In genomic region chr11:57344826-57345225, GRCh38 we compare ENCODE assay signal across 28 cellular contexts. TPM values are rescaled to one million over a fixed set of nuclear protein-coding genes. Genes with fewer than 3 reads are reported as not detected.
A peak's percentile ranks its signal among the peaks of the same experiment; 100 is the strongest.
DNase-seq lines count a peak whose midpoint lies in the region; ATAC-seq, FAIRE-seq and TF ChIP-seq lines count a peak whose summit lies in the region.
"Had no signal": no experiment of that assay in that cellular context is flagged by ENCODE, and none has a peak within 500 bp of the region (broad histone marks: within the 10 kb centered on the region; RNA-seq: fewer than 3 reads in every experiment).

No MANE protein-coding gene starts in this region.

- H3K79me1 ChIP-seq in trophoblast cell (ENCODE audit: low read length): peaks cover 1% of the 10 kb centered on the region

- H4K91ac ChIP-seq in trophoblast cell (ENCODE audit: low read depth, low read length): no peak overlapping the region

- CTCF ChIA-PET in endothelial cell of umbilical vein (lab: Charles Lee): interaction anchor here (3.0 kb wide), 1 partner anchor 137 kb away, joined by 55 read pairs; no protein-coding TSS in a partner anchor

- H2BK5ac ChIP-seq in trophoblast cell (ENCODE audit: low read depth, low read length, poor library complexity): no peak overlapping the region

- H3K36me3 ChIP-seq in OCI-LY3 (replicated peaks; ENCODE audit: low read depth, low read length): no peaks in the 10 kb centered on the region
- no peaks in the 10 kb centered on the region for H3K36me3 ChIP-seq in endothelial cell of umbilical vein (ENCODE audit: control insufficient read depth in 2 of 2, extremely low read depth in 1 of 2, insufficient read depth in 2 of 2, low read length in 2 of 2)
- H3K36me3 ChIP-seq in trophoblast cell (ENCODE audit: control insufficient read depth in 1 of 2, insufficient read depth in 2 of 2, low read length in 2 of 2): no peaks in the 10 kb centered on the region
- H3K36me3 ChIP-seq: neutrophil, prostate gland, right lobe of liver, stomach, vagina had no signal

- DNase-seq in endothelial cell of umbilical vein (ENCODE audit: low read depth, low spot score) (no peak), trophoblast cell (no peak), left lobe of liver (ENCODE audit: low spot score) (no peak), SHP77 treated with DMSO at 0.1 percent for 48 hours (lab: John Stamatoyannopoulos, UW) (no peak), NCI-H2081 (lab: John Stamatoyannopoulos, UW) (no peak)
- DNase-seq: activated naive CD4-positive, alpha-beta T cell treated with anti-CD3 and anti-CD28 coated beads, Interleukin-2, amount 50 U/mL, for 16 hours; activated T-cell treated with anti-CD3 and anti-CD28 coated beads for 4 hours; amniotic stem cell; immature natural killer cell; NK-92 treated with Interleukin-12 subunit alpha and Interleukin-12 subunit beta, amount 100 ng/mL, for 24 hours; stimulated activated CD4-positive, alpha-beta T cell treated with anti-CD3 and anti-CD28 coated beads, Interleukin-12 subunit alpha, Interleukin-12 subunit beta, amount 100 ng/mL, for 4 hours; stimulated activated CD4-positive, alpha-beta T cell treated with anti-CD3 and anti-CD28 coated beads, Interleukin-2, amount 100 ng/mL, for 48 hours; stomach had no signal

- TF ChIP-seq CTCF in GM12873 (IDR thresholded peaks at IDR 0.05; ENCODE audit: insufficient read depth, low read depth, low read length, missing control alignments): peak; percentile 2
- peak; percentile 30 for TF ChIP-seq CTCF in OCI-LY3 (IDR thresholded peaks at IDR 0.05; ENCODE audit: low read depth, low read length)
- no peak for TF ChIP-seq CTCF in endothelial cell of umbilical vein (IDR thresholded peaks at IDR 0.05; ENCODE audit: extremely low read depth in 1 of 2, insufficient read depth in 1 of 2, low read depth in 1 of 2, low read length in 2 of 2)

- H3K9me1 ChIP-seq in endothelial cell of umbilical vein (replicated peaks; ENCODE audit: control insufficient read depth, extremely low read depth, insufficient read depth, low read length): no peaks in the 10 kb centered on the region

- H3K4me2 ChIP-seq in OCI-LY3 (ENCODE audit: low read length) (peak overlapping the region; percentile 17; the same call in 1 of the 2 replicates), endothelial cell of umbilical vein (ENCODE audit: insufficient read depth, low read length) (no peak overlapping the region), trophoblast cell (ENCODE audit: low read length) (no peak overlapping the region)

- H3K27ac ChIP-seq in OCI-LY3 (ENCODE audit: low read length): no peak overlapping the region
- no peak overlapping the region for H3K27ac ChIP-seq in endothelial cell of umbilical vein (ENCODE audit: insufficient read depth, low read depth, low read length)
- no peak overlapping the region for H3K27ac ChIP-seq in trophoblast cell (ENCODE audit: low read depth, low read length)
- H3K27ac ChIP-seq: epithelial cell of prostate, neutrophil, prostate gland, right lobe of liver, stomach, vagina had no signal

- H3K4ac ChIP-seq in trophoblast cell (ENCODE audit: low read depth, low read length): no peak overlapping the region

- H3K9me3 ChIP-seq in OCI-LY3 (ENCODE audit: insufficient read depth, low read length) (no peaks in the 10 kb centered on the region), endothelial cell of umbilical vein (replicated peaks; ENCODE audit: control insufficient read depth, insufficient read depth, low read length) (no peaks in the 10 kb centered on the region), trophoblast cell (ENCODE audit: insufficient read depth, low read depth, low read length) (no peaks in the 10 kb centered on the region)
- H3K9me3 ChIP-seq: neutrophil, prostate gland, right lobe of liver, stomach, vagina had no signal

- H3K9ac ChIP-seq in OCI-LY3 (ENCODE audit: low read length): no peak overlapping the region
- H3K9ac ChIP-seq in endothelial cell of umbilical vein (replicated peaks; ENCODE audit: extremely low read depth, insufficient read depth, low read length): no peak overlapping the region
- H3K9ac ChIP-seq in trophoblast cell (ENCODE audit: low read length): peak overlapping the region; percentile 17

- no peak for FAIRE-seq in endothelial cell of umbilical vein (lab: Jason Lieb, UNC)
- FAIRE-seq: colon had no signal

- no peak for ATAC-seq in left lobe of liver

- no peak overlapping the region for H4K8ac ChIP-seq in trophoblast cell (ENCODE audit: low read depth, low read length)

- H3K79me2 ChIP-seq in OCI-LY3 (ENCODE audit: low read length) (no peaks in the 10 kb centered on the region), endothelial cell of umbilical vein (ENCODE audit: control insufficient read depth, insufficient read depth, low read length) (no peaks in the 10 kb centered on the region), trophoblast cell (ENCODE audit: control insufficient read depth, insufficient read depth, low read length, poor library complexity) (no peaks in the 10 kb centered on the region)

- peaks cover 7% of the 10 kb centered on the region; the same call in 1 of the 2 replicates for H3K27me3 ChIP-seq in OCI-LY3 (ENCODE audit: low read depth, low read length)
- peaks cover 0 to 3% of the 10 kb centered on the region in 2 experiments for H3K27me3 ChIP-seq in endothelial cell of umbilical vein (ENCODE audit: control insufficient read depth in 2 of 2, insufficient read depth in 2 of 2, low read length in 2 of 2)
- no peaks in the 10 kb centered on the region for H3K27me3 ChIP-seq in trophoblast cell (ENCODE audit: insufficient read depth, low read length)
- H3K27me3 ChIP-seq: right lobe of liver, stomach, vagina had no signal

- POLR2A ChIA-PET in endothelial cell of umbilical vein (lab: Charles Lee): no interaction called here

- intact Hi-C loops in endothelial cell of umbilical vein (cut with micrococcal nuclease): loop anchor here (1.0 to 5.0 kb wide), 7 partner anchors 62 to 1177 kb away; no protein-coding TSS in a partner anchor

- TF ChIP-seq POLR2A in endothelial cell of umbilical vein (IDR thresholded peaks at IDR 0.05; ENCODE audit: low read depth, low read length): no peak

- peaks cover 40% of the 10 kb centered on the region for H3K4me1 ChIP-seq in OCI-LY3 (ENCODE audit: low read length)
- no peaks in the 10 kb centered on the region for H3K4me1 ChIP-seq in endothelial cell of umbilical vein (ENCODE audit: control insufficient read depth, extremely low read depth, insufficient read depth, low read length)
- peaks cover 7 to 9% of the 10 kb centered on the region in 2 experiments for H3K4me1 ChIP-seq in trophoblast cell (ENCODE audit: control insufficient read depth in 1 of 2, insufficient read depth in 2 of 2, low read length in 2 of 2)
- H3K4me1 ChIP-seq: prostate gland, right lobe of liver had no signal

- WGBS in trophoblast cell (ENCODE audit: extremely low coverage, insufficient coverage, insufficient read length): no CpG with 5 or more reads among the region's 10 CpGs

- H3K18ac ChIP-seq in trophoblast cell (ENCODE audit: low read length): no peak overlapping the region

- no peak overlapping the region for H2AK5ac ChIP-seq in trophoblast cell (ENCODE audit: low read length)

- dilution Hi-C loops in endothelial cell of umbilical vein (cut with MboI; ENCODE audit: extremely low pct_ligation_motif_present, low sequenced_read_pairs): no loop called here

- no TSS peak for BruUV-seq in endothelial cell of umbilical vein (replicated peaks; lab: Mats Ljungman, UMichigan)

- H2AFZ ChIP-seq in OCI-LY3 (ENCODE audit: low read depth, low read length) (peak overlapping the region; percentile 66), endothelial cell of umbilical vein (ENCODE audit: low read depth, low read length) (peak overlapping the region; percentile 76), trophoblast cell (ENCODE audit: insufficient read depth, low read length, poor library complexity) (no peak overlapping the region)

- H4K12ac ChIP-seq in trophoblast cell (ENCODE audit: low read depth, low read length): no peak overlapping the region

- H2BK12ac ChIP-seq in trophoblast cell (ENCODE audit: low read length): peak overlapping the region; percentile 35

- H2BK120ac ChIP-seq in trophoblast cell (ENCODE audit: insufficient read depth, low read length, poor library complexity): no peak overlapping the region

- no peak overlapping the region for H3K4me3 ChIP-seq in OCI-LY3 (ENCODE audit: low read length)
- no peak overlapping the region for H3K4me3 ChIP-seq in endothelial cell of umbilical vein (replicated peaks in 1 of 3; ENCODE audit: insufficient read depth in 1 of 3, low read depth in 1 of 3, low read length in 3 of 3)
- no peak overlapping the region for H3K4me3 ChIP-seq in trophoblast cell (ENCODE audit: low read depth, low read length)
- H3K4me3 ChIP-seq: prostate gland, right lobe of liver, stomach, vagina had no signal

- H3K23ac ChIP-seq in trophoblast cell (ENCODE audit: low read length): no peak overlapping the region

- no peak overlapping the region for H3K14ac ChIP-seq in trophoblast cell (ENCODE audit: low read length)

- H4K20me1 ChIP-seq in OCI-LY3 (ENCODE audit: insufficient read depth, low read length) (no peaks in the 10 kb centered on the region), endothelial cell of umbilical vein (replicated peaks; ENCODE audit: control insufficient read depth, extremely low read depth, insufficient read depth, low read length) (no peaks in the 10 kb centered on the region)

RNA-seq across cellular contexts. Expression of gene P2RX3, which starts 6.7 kb away (rescaled TPM):
- total RNA-seq in endothelial cell of umbilical vein (not detected in 2 replicates), left lobe of liver (0.50 TPM)
- polyA plus RNA-seq in endothelial cell of umbilical vein: not detected in 2 replicates
- not detected in 2 replicates for polyA plus RNA-seq in endothelial cell of umbilical vein (2011; cell fraction: cytosol; rRNA removed)
- not detected in 2 replicates for polyA plus RNA-seq in endothelial cell of umbilical vein (2011; cell fraction: nucleus; rRNA removed)
- polyA plus RNA-seq in endothelial cell of umbilical vein (2012): not detected in 2 replicates
- polyA minus RNA-seq in endothelial cell of umbilical vein: not detected in 2 replicates
- polyA minus RNA-seq in endothelial cell of umbilical vein (2011; cell fraction: cytosol; rRNA and poly(A)+ RNA removed): not detected
- polyA minus RNA-seq in endothelial cell of umbilical vein (2011; cell fraction: nucleus; rRNA and poly(A)+ RNA removed): not detected in 2 replicates
- polyA plus RNA-seq in trophoblast cell (2013): 0.07 and 0.11 TPM in 2 replicates
- total RNA-seq: activated T-helper 2 cell treated with anti-CD3 and anti-CD28 coated beads, Interferon-gamma antibody, Interleukin-2, Interleukin-4, amounts not matched to agents 10 μg/mL and 5 μg/mL and 100 μg/mL, durations not matched to agents 14 hours and 24 hours and 36 hours; M059J; vagina had no signal
- polyA plus RNA-seq: AG04450, BJ, IgD-negative memory B cell, immature natural killer cell, stomach had no signal

RNA-seq across cellular contexts. Expression of gene SSRP1, which starts 9.1 kb away (rescaled TPM):
- total RNA-seq in endothelial cell of umbilical vein: 140 and 146 TPM in 2 replicates
- polyA plus RNA-seq in endothelial cell of umbilical vein: 123 and 130 TPM in 2 replicates
- polyA plus RNA-seq in endothelial cell of umbilical vein (2011; cell fraction: cytosol; rRNA removed): 150 and 190 TPM in 2 replicates
- 106 and 107 TPM in 2 replicates for polyA plus RNA-seq in endothelial cell of umbilical vein (2011; cell fraction: nucleus; rRNA removed)
- polyA plus RNA-seq in endothelial cell of umbilical vein (2012): 106 and 145 TPM in 2 replicates
- polyA minus RNA-seq in endothelial cell of umbilical vein: 121 and 142 TPM in 2 replicates
- 156 TPM for polyA minus RNA-seq in endothelial cell of umbilical vein (2011; cell fraction: cytosol; rRNA and poly(A)+ RNA removed)
- polyA minus RNA-seq in endothelial cell of umbilical vein (2011; cell fraction: nucleus; rRNA and poly(A)+ RNA removed): 22.6 and 36.0 TPM in 2 replicates
- polyA plus RNA-seq in trophoblast cell (2013): 113 and 120 TPM in 2 replicates
- total RNA-seq in left lobe of liver: 24.3 TPM

RNA-seq across cellular contexts. Expression of gene TNKS1BP1, which starts 20.1 kb away (rescaled TPM):
- total RNA-seq in endothelial cell of umbilical vein: 93.6 and 111 TPM in 2 replicates
- polyA plus RNA-seq in endothelial cell of umbilical vein: 48.9 and 54.6 TPM in 2 replicates
- 41.5 and 43.0 TPM in 2 replicates for polyA plus RNA-seq in endothelial cell of umbilical vein (2011; cell fraction: cytosol; rRNA removed)
- polyA plus RNA-seq in endothelial cell of umbilical vein (2011; cell fraction: nucleus; rRNA removed): 114 and 135 TPM in 2 replicates
- 85.2 and 116 TPM in 2 replicates for polyA plus RNA-seq in endothelial cell of umbilical vein (2012)
- polyA minus RNA-seq in endothelial cell of umbilical vein: 77.6 and 97.5 TPM in 2 replicates
- polyA minus RNA-seq in endothelial cell of umbilical vein (2011; cell fraction: cytosol; rRNA and poly(A)+ RNA removed): 11.9 TPM
- 36.8 and 38.3 TPM in 2 replicates for polyA minus RNA-seq in endothelial cell of umbilical vein (2011; cell fraction: nucleus; rRNA and poly(A)+ RNA removed)
- polyA plus RNA-seq in trophoblast cell (2013): 264 and 289 TPM in 2 replicates
- 102 TPM for total RNA-seq in left lobe of liver

RNA-seq across cellular contexts. Expression of gene PRG3, which starts 36.1 kb away (rescaled TPM):
- total RNA-seq in endothelial cell of umbilical vein (not detected in 2 replicates), left lobe of liver (not detected)
- polyA plus RNA-seq in endothelial cell of umbilical vein: not detected in 2 replicates
- polyA plus RNA-seq in endothelial cell of umbilical vein (2011; cell fraction: cytosol; rRNA removed): not detected in 2 replicates
- polyA plus RNA-seq in endothelial cell of umbilical vein (2011; cell fraction: nucleus; rRNA removed): not detected in 2 replicates
- not detected in 2 replicates for polyA plus RNA-seq in endothelial cell of umbilical vein (2012)
- not detected in 2 replicates for polyA minus RNA-seq in endothelial cell of umbilical vein
- not detected for polyA minus RNA-seq in endothelial cell of umbilical vein (2011; cell fraction: cytosol; rRNA and poly(A)+ RNA removed)
- not detected in 2 replicates for polyA minus RNA-seq in endothelial cell of umbilical vein (2011; cell fraction: nucleus; rRNA and poly(A)+ RNA removed)
- polyA plus RNA-seq in trophoblast cell (2013): not detected in 2 replicates
- total RNA-seq: activated T-helper 2 cell treated with anti-CD3 and anti-CD28 coated beads, Interferon-gamma antibody, Interleukin-2, Interleukin-4, amounts not matched to agents 10 μg/mL and 5 μg/mL and 100 μg/mL, durations not matched to agents 14 hours and 24 hours and 36 hours; G401; M059J; prostate gland; right lobe of liver; Right ventricle myocardium inferior; stomach; vagina had no signal
- polyA plus RNA-seq: AG04450, BJ, IgD-negative memory B cell, immature natural killer cell, stomach had no signal

RNA-seq across cellular contexts. Expression of gene PRG2, which starts 45.6 kb away (rescaled TPM):
- total RNA-seq in endothelial cell of umbilical vein: 0.42 and 0.55 TPM in 2 replicates
- 0.08 and 0.48 TPM in 2 replicates for polyA plus RNA-seq in endothelial cell of umbilical vein
- not detected in 2 replicates for polyA plus RNA-seq in endothelial cell of umbilical vein (2011; cell fraction: cytosol; rRNA removed)
- polyA plus RNA-seq in endothelial cell of umbilical vein (2011; cell fraction: nucleus; rRNA removed): 0.50 and 1.2 TPM in 2 replicates
- not detected in 2 replicates for polyA plus RNA-seq in endothelial cell of umbilical vein (2012)
- polyA minus RNA-seq in endothelial cell of umbilical vein: 0.42 and 0.63 TPM in 2 replicates
- polyA minus RNA-seq in endothelial cell of umbilical vein (2011; cell fraction: cytosol; rRNA and poly(A)+ RNA removed): not detected
- polyA minus RNA-seq in endothelial cell of umbilical vein (2011; cell fraction: nucleus; rRNA and poly(A)+ RNA removed): not detected in 2 replicates
- polyA plus RNA-seq in trophoblast cell (2013): 0.04 and 0.11 TPM in 2 replicates
- total RNA-seq in left lobe of liver: 1.6 TPM
- total RNA-seq: activated T-helper 2 cell treated with anti-CD3 and anti-CD28 coated beads, Interferon-gamma antibody, Interleukin-2, Interleukin-4, amounts not matched to agents 10 μg/mL and 5 μg/mL and 100 μg/mL, durations not matched to agents 14 hours and 24 hours and 36 hours; G401; Right ventricle myocardium inferior; vagina had no signal
- polyA plus RNA-seq: AG04450, BJ, IgD-negative memory B cell had no signal

Comparison
In these comparisons a context has a peak if more than half of its experiments do, and no peak if none do; other contexts are left out.
1. CTCF ChIP-seq: peak in GM12873 (single experiment) and OCI-LY3 (single experiment); none in endothelial cell of umbilical vein (0 of 2).